In the genomic region with DNA sequence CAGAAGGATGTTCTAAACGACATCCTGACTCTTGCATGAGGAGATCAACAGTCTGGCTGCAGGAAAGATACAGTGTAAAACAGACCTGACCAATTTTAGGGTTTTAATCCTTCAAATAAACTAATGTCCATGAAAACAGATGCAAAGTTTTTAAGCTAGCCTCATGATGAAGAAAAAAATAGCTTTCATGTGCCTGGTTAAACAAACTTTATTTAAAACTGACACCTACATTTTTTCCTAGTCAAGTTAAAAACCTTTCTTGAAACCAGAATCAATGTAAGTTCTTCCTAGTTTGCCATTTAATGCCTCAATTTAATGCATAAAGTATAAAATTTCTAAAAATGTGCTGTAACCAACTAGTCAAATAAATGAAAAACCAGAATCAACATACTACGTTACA, we compare ENCODE assay signal across 1 cellular context.
TF ChIP-seq lines count a peak whose summit lies in the region.

No MANE protein-coding gene starts in this region.

TF ChIP-seq in H1, 55 proteins besides CTCF, POLR2A, EP300 and RAD21 (continued from another document):
- TF ChIP-seq, protein P1, sequence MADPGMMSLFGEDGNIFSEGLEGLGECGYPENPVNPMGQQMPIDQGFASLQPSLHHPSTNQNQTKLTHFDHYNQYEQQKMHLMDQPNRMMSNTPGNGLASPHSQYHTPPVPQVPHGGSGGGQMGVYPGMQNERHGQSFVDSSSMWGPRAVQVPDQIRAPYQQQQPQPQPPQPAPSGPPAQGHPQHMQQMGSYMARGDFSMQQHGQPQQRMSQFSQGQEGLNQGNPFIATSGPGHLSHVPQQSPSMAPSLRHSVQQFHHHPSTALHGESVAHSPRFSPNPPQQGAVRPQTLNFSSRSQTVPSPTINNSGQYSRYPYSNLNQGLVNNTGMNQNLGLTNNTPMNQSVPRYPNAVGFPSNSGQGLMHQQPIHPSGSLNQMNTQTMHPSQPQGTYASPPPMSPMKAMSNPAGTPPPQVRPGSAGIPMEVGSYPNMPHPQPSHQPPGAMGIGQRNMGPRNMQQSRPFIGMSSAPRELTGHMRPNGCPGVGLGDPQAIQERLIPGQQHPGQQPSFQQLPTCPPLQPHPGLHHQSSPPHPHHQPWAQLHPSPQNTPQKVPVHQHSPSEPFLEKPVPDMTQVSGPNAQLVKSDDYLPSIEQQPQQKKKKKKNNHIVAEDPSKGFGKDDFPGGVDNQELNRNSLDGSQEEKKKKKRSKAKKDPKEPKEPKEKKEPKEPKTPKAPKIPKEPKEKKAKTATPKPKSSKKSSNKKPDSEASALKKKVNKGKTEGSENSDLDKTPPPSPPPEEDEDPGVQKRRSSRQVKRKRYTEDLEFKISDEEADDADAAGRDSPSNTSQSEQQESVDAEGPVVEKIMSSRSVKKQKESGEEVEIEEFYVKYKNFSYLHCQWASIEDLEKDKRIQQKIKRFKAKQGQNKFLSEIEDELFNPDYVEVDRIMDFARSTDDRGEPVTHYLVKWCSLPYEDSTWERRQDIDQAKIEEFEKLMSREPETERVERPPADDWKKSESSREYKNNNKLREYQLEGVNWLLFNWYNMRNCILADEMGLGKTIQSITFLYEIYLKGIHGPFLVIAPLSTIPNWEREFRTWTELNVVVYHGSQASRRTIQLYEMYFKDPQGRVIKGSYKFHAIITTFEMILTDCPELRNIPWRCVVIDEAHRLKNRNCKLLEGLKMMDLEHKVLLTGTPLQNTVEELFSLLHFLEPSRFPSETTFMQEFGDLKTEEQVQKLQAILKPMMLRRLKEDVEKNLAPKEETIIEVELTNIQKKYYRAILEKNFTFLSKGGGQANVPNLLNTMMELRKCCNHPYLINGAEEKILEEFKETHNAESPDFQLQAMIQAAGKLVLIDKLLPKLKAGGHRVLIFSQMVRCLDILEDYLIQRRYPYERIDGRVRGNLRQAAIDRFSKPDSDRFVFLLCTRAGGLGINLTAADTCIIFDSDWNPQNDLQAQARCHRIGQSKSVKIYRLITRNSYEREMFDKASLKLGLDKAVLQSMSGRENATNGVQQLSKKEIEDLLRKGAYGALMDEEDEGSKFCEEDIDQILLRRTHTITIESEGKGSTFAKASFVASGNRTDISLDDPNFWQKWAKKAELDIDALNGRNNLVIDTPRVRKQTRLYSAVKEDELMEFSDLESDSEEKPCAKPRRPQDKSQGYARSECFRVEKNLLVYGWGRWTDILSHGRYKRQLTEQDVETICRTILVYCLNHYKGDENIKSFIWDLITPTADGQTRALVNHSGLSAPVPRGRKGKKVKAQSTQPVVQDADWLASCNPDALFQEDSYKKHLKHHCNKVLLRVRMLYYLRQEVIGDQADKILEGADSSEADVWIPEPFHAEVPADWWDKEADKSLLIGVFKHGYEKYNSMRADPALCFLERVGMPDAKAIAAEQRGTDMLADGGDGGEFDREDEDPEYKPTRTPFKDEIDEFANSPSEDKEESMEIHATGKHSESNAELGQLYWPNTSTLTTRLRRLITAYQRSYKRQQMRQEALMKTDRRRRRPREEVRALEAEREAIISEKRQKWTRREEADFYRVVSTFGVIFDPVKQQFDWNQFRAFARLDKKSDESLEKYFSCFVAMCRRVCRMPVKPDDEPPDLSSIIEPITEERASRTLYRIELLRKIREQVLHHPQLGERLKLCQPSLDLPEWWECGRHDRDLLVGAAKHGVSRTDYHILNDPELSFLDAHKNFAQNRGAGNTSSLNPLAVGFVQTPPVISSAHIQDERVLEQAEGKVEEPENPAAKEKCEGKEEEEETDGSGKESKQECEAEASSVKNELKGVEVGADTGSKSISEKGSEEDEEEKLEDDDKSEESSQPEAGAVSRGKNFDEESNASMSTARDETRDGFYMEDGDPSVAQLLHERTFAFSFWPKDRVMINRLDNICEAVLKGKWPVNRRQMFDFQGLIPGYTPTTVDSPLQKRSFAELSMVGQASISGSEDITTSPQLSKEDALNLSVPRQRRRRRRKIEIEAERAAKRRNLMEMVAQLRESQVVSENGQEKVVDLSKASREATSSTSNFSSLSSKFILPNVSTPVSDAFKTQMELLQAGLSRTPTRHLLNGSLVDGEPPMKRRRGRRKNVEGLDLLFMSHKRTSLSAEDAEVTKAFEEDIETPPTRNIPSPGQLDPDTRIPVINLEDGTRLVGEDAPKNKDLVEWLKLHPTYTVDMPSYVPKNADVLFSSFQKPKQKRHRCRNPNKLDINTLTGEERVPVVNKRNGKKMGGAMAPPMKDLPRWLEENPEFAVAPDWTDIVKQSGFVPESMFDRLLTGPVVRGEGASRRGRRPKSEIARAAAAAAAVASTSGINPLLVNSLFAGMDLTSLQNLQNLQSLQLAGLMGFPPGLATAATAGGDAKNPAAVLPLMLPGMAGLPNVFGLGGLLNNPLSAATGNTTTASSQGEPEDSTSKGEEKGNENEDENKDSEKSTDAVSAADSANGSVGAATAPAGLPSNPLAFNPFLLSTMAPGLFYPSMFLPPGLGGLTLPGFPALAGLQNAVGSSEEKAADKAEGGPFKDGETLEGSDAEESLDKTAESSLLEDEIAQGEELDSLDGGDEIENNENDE (IDR thresholded peaks at IDR 0.05; ENCODE audit: insufficient replicate concordance, low read length): no peak
- TF ChIP-seq ZNF274 (IDR thresholded peaks at IDR 0.05; ENCODE audit: borderline replicate concordance, extremely low read depth, low read length) (no peak), TAF7 (optimal IDR thresholded peaks at IDR 0.05; ENCODE audit: borderline replicate concordance, low read depth, low read length) (no peak), NRF1 (IDR thresholded peaks at IDR 0.05; ENCODE audit: low read depth, low read length) (no peak), BACH1 (IDR thresholded peaks at IDR 0.05; ENCODE audit: low read length) (no peak), POLR2AphosphoS5 (IDR thresholded peaks at IDR 0.05; ENCODE audit: low read depth, low read length) (no peak)
- TF ChIP-seq, protein P2, sequence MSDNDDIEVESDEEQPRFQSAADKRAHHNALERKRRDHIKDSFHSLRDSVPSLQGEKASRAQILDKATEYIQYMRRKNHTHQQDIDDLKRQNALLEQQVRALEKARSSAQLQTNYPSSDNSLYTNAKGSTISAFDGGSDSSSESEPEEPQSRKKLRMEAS (IDR thresholded peaks at IDR 0.05): no peak
